8 cellular contexts compared by ENCODE assay signal in genomic region chr20:6178537-6178936, GRCh38. TPM values are rescaled to one million over a fixed set of nuclear protein-coding genes. Genes with fewer than 3 reads are reported as not detected.
DNase-seq lines count a peak whose midpoint lies in the region; TF ChIP-seq lines count a peak whose summit lies in the region.

No MANE protein-coding gene starts in this region.

- no peak overlapping the region for H3K27ac Mint-ChIP-seq in activated T-helper 2 cell treated with anti-CD3 and anti-CD28 coated beads, Interferon-gamma antibody, Interleukin-2, Interleukin-4, amounts not matched to agents 10 μg/mL and 5 μg/mL and 100 μg/mL, durations not matched to agents 14 hours and 24 hours and 36 hours

- no peak overlapping the region for H3K4me3 Mint-ChIP-seq in activated T-helper 2 cell treated with anti-CD3 and anti-CD28 coated beads, Interferon-gamma antibody, Interleukin-2, Interleukin-4, amounts not matched to agents 10 μg/mL and 5 μg/mL and 100 μg/mL, durations not matched to agents 14 hours and 24 hours and 36 hours (ENCODE audit: low read depth)

- no peaks in the 10 kb centered on the region for H3K27me3 Mint-ChIP-seq in activated T-helper 2 cell treated with anti-CD3 and anti-CD28 coated beads, Interferon-gamma antibody, Interleukin-2, Interleukin-4, amounts not matched to agents 10 μg/mL and 5 μg/mL and 100 μg/mL, durations not matched to agents 14 hours and 24 hours and 36 hours (ENCODE audit: low read depth)

- no peaks in the 10 kb centered on the region for H3K4me1 Mint-ChIP-seq in activated T-helper 2 cell treated with anti-CD3 and anti-CD28 coated beads, Interferon-gamma antibody, Interleukin-2, Interleukin-4, amounts not matched to agents 10 μg/mL and 5 μg/mL and 100 μg/mL, durations not matched to agents 14 hours and 24 hours and 36 hours (ENCODE audit: low read depth)

- H3K36me3 Mint-ChIP-seq in activated T-helper 2 cell treated with anti-CD3 and anti-CD28 coated beads, Interferon-gamma antibody, Interleukin-2, Interleukin-4, amounts not matched to agents 10 μg/mL and 5 μg/mL and 100 μg/mL, durations not matched to agents 14 hours and 24 hours and 36 hours (ENCODE audit: low read depth), result no peaks in the 10 kb centered on the region

- peak; percentile 60 for DNase-seq in Ammon's horn (ENCODE audit: low spot score)
- DNase-seq in HuH-7 (ENCODE audit: low spot score), result peak; percentile 55
- peak; percentile 52 for DNase-seq in RKO (ENCODE audit: low spot score)
- DNase-seq in glomerular visceral epithelial cell (ENCODE audit: extremely low spot score), result peak; percentile 7
- DNase-seq in activated T-cell treated with anti-CD3 and anti-CD28 coated beads for 4 hours, result no peak
- no peak for DNase-seq in epidermal melanocyte (ENCODE audit: insufficient read length, low spot score)
- no peak for DNase-seq in GM20000 (ENCODE audit: low spot score)
- DNase-seq in activated T-helper 2 cell treated with anti-CD3 and anti-CD28 coated beads, Interferon-gamma antibody, Interleukin-2, Interleukin-4, amounts not matched to agents 10 μg/mL and 5 μg/mL and 100 μg/mL, durations not matched to agents 14 hours and 24 hours and 36 hours (ENCODE audit: low spot score), result no peak

- no peak for TF ChIP-seq CTCF in GM20000 (IDR thresholded peaks at IDR 0.05; ENCODE audit: extremely low read depth, missing control alignments)

- H3K9me3 Mint-ChIP-seq in activated T-helper 2 cell treated with anti-CD3 and anti-CD28 coated beads, Interferon-gamma antibody, Interleukin-2, Interleukin-4, amounts not matched to agents 10 μg/mL and 5 μg/mL and 100 μg/mL, durations not matched to agents 14 hours and 24 hours and 36 hours, result no peaks in the 10 kb centered on the region

- intact Hi-C loops in activated T-helper 2 cell treated with anti-CD3 and anti-CD28 coated beads, Interferon-gamma antibody, Interleukin-2, Interleukin-4, amounts not matched to agents 10 μg/mL and 5 μg/mL and 100 μg/mL, durations not matched to agents 14 hours and 24 hours and 36 hours (cut with micrococcal nuclease), result no loop called here

RNA-seq across cellular contexts. Expression of gene FERMT1, which starts 55.7 kb away (rescaled TPM):
- 0.84 and 1.5 TPM in 2 replicates for total RNA-seq in activated T-helper 2 cell treated with anti-CD3 and anti-CD28 coated beads, Interferon-gamma antibody, Interleukin-2, Interleukin-4, amounts not matched to agents 10 μg/mL and 5 μg/mL and 100 μg/mL, durations not matched to agents 14 hours and 24 hours and 36 hours

Comparison
In these comparisons a context has a peak if more than half of its experiments do, and no peak if none do; other contexts are left out.
1. DNase-seq: peak in Ammon's horn (single experiment), HuH-7 (single experiment), RKO (single experiment) and glomerular visceral epithelial cell (single experiment); none in activated T-cell treated with anti-CD3 and anti-CD28 coated beads for 4 hours (single experiment), epidermal melanocyte (single experiment), GM20000 (single experiment) and activated T-helper 2 cell treated with anti-CD3 and anti-CD28 coated beads, Interferon-gamma antibody, Interleukin-2, Interleukin-4, amounts not matched to agents 10 μg/mL and 5 μg/mL and 100 μg/mL, durations not matched to agents 14 hours and 24 hours and 36 hours (single experiment).